Comparison of ENCODE assay signal across 2 cellular contexts in the genomic region with DNA sequence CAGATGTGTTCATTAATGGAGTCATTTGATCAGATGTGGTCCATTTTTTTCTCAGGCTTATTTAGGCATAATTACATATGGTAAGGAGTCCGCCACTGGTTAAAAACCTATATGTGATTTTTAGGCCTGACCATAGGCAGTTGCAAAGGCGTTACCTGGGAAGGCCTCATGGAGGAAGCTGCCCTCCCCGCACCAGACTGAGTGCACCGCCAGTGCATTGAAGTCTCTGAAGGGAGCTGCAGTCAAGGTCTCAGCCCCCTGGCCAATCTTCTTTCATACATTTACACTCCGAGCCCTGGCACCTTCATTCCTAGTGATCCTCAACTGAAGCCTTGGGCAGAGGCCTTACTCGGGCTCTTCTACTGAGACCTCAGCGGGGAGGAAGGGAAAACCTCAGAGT.
TF ChIP-seq lines count a peak whose summit lies in the region.

No MANE protein-coding gene starts in this region.

TF ChIP-seq in GM23338, 12 proteins besides CTCF, POLR2A, EP300 and RAD21:
- no peak for TF ChIP-seq REST (IDR thresholded peaks at IDR 0.05; ENCODE audit: unreplicated experiment)

TF ChIP-seq in H1, 55 proteins besides CTCF, POLR2A, EP300 and RAD21:
- TF ChIP-seq GTF2F1 (IDR thresholded peaks at IDR 0.05; ENCODE audit: borderline replicate concordance, low read depth, low read length) = no peak
